Comparison of ENCODE assay signal across 8 cellular contexts in the genomic region with DNA sequence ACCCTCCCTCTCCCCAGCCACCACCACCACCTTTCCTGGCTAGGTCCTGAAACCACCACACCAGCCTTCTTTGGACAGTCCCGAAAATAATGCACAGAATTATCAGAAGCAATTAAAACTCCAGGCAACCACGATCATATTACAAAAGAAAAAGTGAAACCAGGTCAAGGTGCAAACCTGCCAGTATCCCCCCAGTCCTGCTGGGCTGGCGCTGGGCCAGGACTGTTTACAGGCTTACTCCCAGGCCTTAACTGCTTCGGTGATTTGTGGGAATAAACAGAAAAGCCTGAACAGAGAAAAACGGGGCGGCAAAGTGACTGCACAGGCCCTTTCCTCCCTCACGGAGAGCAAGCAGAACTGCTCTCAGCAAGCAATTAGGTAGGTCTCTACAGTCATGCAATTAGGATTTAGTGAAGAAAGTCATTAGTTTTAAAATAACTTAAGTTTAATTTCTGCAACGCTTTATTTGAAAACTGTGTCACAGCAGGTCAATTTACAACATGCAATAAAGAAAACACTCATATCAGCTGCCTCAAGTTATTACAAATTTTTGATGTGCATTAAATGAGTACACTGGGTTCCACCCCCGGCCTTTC. TPM values are rescaled to one million over a fixed set of nuclear protein-coding genes. Genes with fewer than 3 reads are reported as not detected.
DNase-seq lines count a peak whose midpoint lies in the region; ATAC-seq and TF ChIP-seq lines count a peak whose summit lies in the region.

No MANE protein-coding gene starts in this region.

- H3K4me3 ChIP-seq in GM12865 (ENCODE audit: low read depth, low read length), result peak overlapping the region; percentile 57

- ATAC-seq in HG03460 (IDR thresholded peaks at IDR 0.05; ENCODE audit: unreplicated experiment) (no peak), GM18907 (IDR thresholded peaks at IDR 0.05; ENCODE audit: unreplicated experiment) (no peak)

- DNase-seq in GM12865 (ENCODE audit: low read depth) (peak; percentile 50), NCI-H526 (lab: John Stamatoyannopoulos, UW) (peak; percentile 49 to 71), glomerular visceral epithelial cell (ENCODE audit: extremely low spot score) (peak; percentile 16), progenitor cell of endocrine pancreas (ENCODE audit: low spot score, unreplicated experiment) (no peak), NCI-H1694 (lab: John Stamatoyannopoulos, UW) (no peak)
- DNase-seq in activated T-helper 9 cell treated with anti-CD3 and anti-CD28 coated beads, Interleukin-2, amount 50 U/mL, for 16 hours (ENCODE audit: low read depth), result peak; percentile 20

- H3K4me1 Mint-ChIP-seq in progenitor cell of endocrine pancreas (ENCODE audit: low read depth), result peaks cover 24% of the 10 kb centered on the region

- no peaks in the 10 kb centered on the region for H3K9me3 Mint-ChIP-seq in progenitor cell of endocrine pancreas (ENCODE audit: low read depth)

- peaks cover 6% of the 10 kb centered on the region for H3K27me3 Mint-ChIP-seq in progenitor cell of endocrine pancreas

- TF ChIP-seq CTCF in GM12865 (IDR thresholded peaks at IDR 0.05; ENCODE audit: insufficient read depth, low read depth, low read length, missing control alignments) (no peak), progenitor cell of endocrine pancreas (IDR thresholded peaks at IDR 0.05; ENCODE audit: unreplicated experiment) (no peak)

- peak overlapping the region; percentile 93 for H3K27ac Mint-ChIP-seq in progenitor cell of endocrine pancreas

- H3K4me3 Mint-ChIP-seq in progenitor cell of endocrine pancreas (ENCODE audit: low read depth), result peak overlapping the region; percentile 89

- no peaks in the 10 kb centered on the region for H3K36me3 Mint-ChIP-seq in progenitor cell of endocrine pancreas (ENCODE audit: insufficient read depth)

RNA-seq across cellular contexts. Expression of a gene that starts 1.3 kb away (rescaled TPM):
- 38.4 and 46.2 TPM in 2 replicates for total RNA-seq in progenitor cell of endocrine pancreas

Comparison
In these comparisons a context has a peak if more than half of its experiments do, and no peak if none do; other contexts are left out.
1. DNase-seq: peak in GM12865 (single experiment), NCI-H526 (2 of 2), activated T-helper 9 cell treated with anti-CD3 and anti-CD28 coated beads, Interleukin-2, amount 50 U/mL, for 16 hours (single experiment) and glomerular visceral epithelial cell (single experiment); none in progenitor cell of endocrine pancreas (single experiment) and NCI-H1694 (single experiment).